Comparison of ENCODE assay signal across 1 cellular context in the genomic region with DNA sequence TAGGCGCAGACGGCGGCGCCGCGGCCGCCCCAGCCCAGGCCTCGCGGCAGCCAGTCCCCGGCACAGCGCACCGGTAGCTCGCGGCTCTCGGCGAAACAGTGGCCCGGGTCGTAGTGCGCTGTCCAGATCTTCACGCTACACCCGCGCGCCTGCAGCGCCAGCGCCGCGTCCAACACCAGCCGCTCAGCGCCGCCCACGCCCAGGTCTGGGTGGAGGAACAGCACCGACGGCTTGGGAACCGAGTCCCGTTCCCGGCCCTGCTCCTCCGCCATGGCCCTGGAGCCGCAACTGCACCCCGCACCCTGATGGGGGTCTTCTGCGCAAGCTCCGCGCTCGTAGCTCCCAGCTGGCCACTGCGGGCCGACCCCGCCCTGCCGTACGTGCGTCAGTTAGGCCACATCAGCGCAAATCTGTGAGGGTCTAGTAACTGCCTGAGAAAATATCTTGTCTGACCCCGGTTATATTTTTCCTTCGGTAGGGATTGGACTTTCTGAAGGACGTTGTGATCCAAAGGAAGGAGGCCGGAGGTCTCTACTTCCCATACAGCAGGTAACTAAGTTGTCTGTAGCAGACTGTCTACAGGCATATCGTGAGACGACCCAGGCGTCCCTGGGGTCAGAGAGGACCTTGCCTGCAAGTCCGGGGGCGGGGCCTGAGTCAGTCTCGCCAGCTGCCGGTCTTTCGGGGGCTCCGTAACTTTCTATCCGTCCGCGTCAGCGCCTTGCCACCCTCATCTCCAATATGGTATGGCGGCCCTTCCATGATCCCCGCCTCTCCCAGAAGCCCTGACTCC.
A peak's percentile ranks its signal among the peaks of the same experiment; 100 is the strongest.
TF ChIP-seq lines count a peak whose summit lies in the region.

A gene with protein sequence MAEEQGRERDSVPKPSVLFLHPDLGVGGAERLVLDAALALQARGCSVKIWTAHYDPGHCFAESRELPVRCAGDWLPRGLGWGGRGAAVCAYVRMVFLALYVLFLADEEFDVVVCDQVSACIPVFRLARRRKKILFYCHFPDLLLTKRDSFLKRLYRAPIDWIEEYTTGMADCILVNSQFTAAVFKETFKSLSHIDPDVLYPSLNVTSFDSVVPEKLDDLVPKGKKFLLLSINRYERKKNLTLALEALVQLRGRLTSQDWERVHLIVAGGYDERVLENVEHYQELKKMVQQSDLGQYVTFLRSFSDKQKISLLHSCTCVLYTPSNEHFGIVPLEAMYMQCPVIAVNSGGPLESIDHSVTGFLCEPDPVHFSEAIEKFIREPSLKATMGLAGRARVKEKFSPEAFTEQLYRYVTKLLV (minus strand): TSS at position 320 of the 793 bp plus-strand sequence. CDS start 48 bp downstream, at position 272.
A gene (plus strand): TSS at position 660 of the 793 bp plus-strand sequence. CDS start 82 bp downstream, at position 742.

TF ChIP-seq in HepG2, 621 proteins besides CTCF, POLR2A, EP300 and RAD21 (continued from another document and continues in another):
- TF ChIP-seq, protein P1, sequence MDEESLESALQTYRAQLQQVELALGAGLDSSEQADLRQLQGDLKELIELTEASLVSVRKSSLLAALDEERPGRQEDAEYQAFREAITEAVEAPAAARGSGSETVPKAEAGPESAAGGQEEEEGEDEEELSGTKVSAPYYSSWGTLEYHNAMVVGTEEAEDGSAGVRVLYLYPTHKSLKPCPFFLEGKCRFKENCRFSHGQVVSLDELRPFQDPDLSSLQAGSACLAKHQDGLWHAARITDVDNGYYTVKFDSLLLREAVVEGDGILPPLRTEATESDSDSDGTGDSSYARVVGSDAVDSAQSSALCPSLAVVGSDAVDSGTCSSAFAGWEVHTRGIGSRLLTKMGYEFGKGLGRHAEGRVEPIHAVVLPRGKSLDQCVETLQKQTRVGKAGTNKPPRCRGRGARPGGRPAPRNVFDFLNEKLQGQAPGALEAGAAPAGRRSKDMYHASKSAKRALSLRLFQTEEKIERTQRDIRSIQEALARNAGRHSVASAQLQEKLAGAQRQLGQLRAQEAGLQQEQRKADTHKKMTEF (CRISPR knock-in tag; IDR thresholded peaks at IDR 0.05), result peak; percentile 41; the same call in 1 of the 2 replicates
- TF ChIP-seq ZNF484 (CRISPR knock-in tag; IDR thresholded peaks at IDR 0.05; ENCODE audit: borderline replicate concordance, low read depth), result no peak
- no peak for TF ChIP-seq GPN1 (CRISPR knock-in tag; IDR thresholded peaks at IDR 0.05; ENCODE audit: borderline replicate concordance)
- no peak; the same call in 1 of the 2 replicates for TF ChIP-seq ZNF678 (CRISPR knock-in tag; IDR thresholded peaks at IDR 0.05)
- TF ChIP-seq, protein P2, sequence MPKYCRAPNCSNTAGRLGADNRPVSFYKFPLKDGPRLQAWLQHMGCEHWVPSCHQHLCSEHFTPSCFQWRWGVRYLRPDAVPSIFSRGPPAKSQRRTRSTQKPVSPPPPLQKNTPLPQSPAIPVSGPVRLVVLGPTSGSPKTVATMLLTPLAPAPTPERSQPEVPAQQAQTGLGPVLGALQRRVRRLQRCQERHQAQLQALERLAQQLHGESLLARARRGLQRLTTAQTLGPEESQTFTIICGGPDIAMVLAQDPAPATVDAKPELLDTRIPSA (CRISPR knock-in tag; IDR thresholded peaks at IDR 0.05; ENCODE audit: borderline replicate concordance), result peak; percentile 90
- TF ChIP-seq, protein P3, sequence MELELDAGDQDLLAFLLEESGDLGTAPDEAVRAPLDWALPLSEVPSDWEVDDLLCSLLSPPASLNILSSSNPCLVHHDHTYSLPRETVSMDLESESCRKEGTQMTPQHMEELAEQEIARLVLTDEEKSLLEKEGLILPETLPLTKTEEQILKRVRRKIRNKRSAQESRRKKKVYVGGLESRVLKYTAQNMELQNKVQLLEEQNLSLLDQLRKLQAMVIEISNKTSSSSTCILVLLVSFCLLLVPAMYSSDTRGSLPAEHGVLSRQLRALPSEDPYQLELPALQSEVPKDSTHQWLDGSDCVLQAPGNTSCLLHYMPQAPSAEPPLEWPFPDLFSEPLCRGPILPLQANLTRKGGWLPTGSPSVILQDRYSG (CRISPR knock-in tag; IDR thresholded peaks at IDR 0.05), result 0 out of 2 replicates have a peak, but pooled peaks have one; percentile 30
- no peak for TF ChIP-seq DNMT3B (CRISPR knock-in tag; conservative IDR thresholded peaks at IDR 0.05)
- peak; percentile 5; the same call in 1 of the 2 replicates for TF ChIP-seq SIN3A (IDR thresholded peaks at IDR 0.05; ENCODE audit: borderline replicate concordance, low read depth, low read length)
- TF ChIP-seq, protein P4, sequence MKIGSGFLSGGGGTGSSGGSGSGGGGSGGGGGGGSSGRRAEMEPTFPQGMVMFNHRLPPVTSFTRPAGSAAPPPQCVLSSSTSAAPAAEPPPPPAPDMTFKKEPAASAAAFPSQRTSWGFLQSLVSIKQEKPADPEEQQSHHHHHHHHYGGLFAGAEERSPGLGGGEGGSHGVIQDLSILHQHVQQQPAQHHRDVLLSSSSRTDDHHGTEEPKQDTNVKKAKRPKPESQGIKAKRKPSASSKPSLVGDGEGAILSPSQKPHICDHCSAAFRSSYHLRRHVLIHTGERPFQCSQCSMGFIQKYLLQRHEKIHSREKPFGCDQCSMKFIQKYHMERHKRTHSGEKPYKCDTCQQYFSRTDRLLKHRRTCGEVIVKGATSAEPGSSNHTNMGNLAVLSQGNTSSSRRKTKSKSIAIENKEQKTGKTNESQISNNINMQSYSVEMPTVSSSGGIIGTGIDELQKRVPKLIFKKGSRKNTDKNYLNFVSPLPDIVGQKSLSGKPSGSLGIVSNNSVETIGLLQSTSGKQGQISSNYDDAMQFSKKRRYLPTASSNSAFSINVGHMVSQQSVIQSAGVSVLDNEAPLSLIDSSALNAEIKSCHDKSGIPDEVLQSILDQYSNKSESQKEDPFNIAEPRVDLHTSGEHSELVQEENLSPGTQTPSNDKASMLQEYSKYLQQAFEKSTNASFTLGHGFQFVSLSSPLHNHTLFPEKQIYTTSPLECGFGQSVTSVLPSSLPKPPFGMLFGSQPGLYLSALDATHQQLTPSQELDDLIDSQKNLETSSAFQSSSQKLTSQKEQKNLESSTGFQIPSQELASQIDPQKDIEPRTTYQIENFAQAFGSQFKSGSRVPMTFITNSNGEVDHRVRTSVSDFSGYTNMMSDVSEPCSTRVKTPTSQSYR (CRISPR knock-in tag; IDR thresholded peaks at IDR 0.05; ENCODE audit: borderline replicate concordance), result no peak
- TF ChIP-seq, protein P5, sequence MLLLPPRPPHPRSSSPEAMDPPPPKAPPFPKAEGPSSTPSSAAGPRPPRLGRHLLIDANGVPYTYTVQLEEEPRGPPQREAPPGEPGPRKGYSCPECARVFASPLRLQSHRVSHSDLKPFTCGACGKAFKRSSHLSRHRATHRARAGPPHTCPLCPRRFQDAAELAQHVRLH (CRISPR knock-in tag; IDR thresholded peaks at IDR 0.05; ENCODE audit: borderline replicate concordance, low read depth), result peak; percentile 23; the same call in 1 of the 2 replicates
- TF ChIP-seq HMG20B (CRISPR knock-in tag; conservative IDR thresholded peaks at IDR 0.05), result no peak
- TF ChIP-seq ZNF20 (CRISPR knock-in tag; IDR thresholded peaks at IDR 0.05), result no peak
- TF ChIP-seq ZNF207 (IDR thresholded peaks at IDR 0.05; ENCODE audit: borderline replicate concordance), result no peak
- TF ChIP-seq, protein P6, sequence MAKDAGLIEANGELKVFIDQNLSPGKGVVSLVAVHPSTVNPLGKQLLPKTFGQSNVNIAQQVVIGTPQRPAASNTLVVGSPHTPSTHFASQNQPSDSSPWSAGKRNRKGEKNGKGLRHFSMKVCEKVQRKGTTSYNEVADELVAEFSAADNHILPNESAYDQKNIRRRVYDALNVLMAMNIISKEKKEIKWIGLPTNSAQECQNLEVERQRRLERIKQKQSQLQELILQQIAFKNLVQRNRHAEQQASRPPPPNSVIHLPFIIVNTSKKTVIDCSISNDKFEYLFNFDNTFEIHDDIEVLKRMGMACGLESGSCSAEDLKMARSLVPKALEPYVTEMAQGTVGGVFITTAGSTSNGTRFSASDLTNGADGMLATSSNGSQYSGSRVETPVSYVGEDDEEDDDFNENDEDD (CRISPR knock-in tag; IDR thresholded peaks at IDR 0.05; ENCODE audit: borderline replicate concordance), result no peak
- no peak for TF ChIP-seq ATM (IDR thresholded peaks at IDR 0.05; ENCODE audit: borderline replicate concordance)
- TF ChIP-seq, protein P7, sequence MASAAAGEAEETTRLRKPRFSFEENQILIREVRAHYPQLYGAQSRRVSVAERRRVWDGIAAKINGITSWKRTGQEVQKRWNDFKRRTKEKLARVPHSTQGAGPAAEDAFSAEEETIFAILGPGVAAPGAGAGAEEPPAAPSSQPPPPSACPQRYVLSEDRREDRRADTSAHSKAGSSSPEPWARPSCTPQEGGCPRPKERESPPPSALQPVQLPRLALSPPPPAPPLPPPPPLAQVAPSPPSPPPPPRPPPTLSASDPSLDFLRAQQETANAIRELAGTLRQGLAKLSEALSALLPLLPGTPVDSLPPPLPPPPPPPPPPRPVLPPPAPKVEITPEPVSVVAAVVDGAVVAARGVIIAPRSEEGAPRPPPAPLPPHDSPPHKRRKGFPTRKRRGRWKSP (CRISPR knock-in tag; IDR thresholded peaks at IDR 0.05), result peak; percentile 71; the same call in 1 of the 2 replicates
- TF ChIP-seq HOXA5 (CRISPR knock-in tag; IDR thresholded peaks at IDR 0.05), result 0 out of 2 replicates have a peak, but pooled peaks have one; percentile 57
- TF ChIP-seq ARNT2 (CRISPR knock-in tag; IDR thresholded peaks at IDR 0.05; ENCODE audit: low read depth), result peak; percentile 77
- TF ChIP-seq AGO2 (optimal IDR thresholded peaks at IDR 0.05; ENCODE audit: low read depth, low read length), result peak; percentile 71
- TF ChIP-seq, protein P8, sequence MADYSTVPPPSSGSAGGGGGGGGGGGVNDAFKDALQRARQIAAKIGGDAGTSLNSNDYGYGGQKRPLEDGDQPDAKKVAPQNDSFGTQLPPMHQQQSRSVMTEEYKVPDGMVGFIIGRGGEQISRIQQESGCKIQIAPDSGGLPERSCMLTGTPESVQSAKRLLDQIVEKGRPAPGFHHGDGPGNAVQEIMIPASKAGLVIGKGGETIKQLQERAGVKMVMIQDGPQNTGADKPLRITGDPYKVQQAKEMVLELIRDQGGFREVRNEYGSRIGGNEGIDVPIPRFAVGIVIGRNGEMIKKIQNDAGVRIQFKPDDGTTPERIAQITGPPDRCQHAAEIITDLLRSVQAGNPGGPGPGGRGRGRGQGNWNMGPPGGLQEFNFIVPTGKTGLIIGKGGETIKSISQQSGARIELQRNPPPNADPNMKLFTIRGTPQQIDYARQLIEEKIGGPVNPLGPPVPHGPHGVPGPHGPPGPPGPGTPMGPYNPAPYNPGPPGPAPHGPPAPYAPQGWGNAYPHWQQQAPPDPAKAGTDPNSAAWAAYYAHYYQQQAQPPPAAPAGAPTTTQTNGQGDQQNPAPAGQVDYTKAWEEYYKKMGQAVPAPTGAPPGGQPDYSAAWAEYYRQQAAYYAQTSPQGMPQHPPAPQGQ (CRISPR knock-in tag; IDR thresholded peaks at IDR 0.05; ENCODE audit: borderline replicate concordance), result no peak
- no peak for TF ChIP-seq SYNCRIP (IDR thresholded peaks at IDR 0.05; ENCODE audit: insufficient read depth, low read depth, low read length)
- peak; percentile 47; the same call in 1 of the 2 replicates for TF ChIP-seq SAFB2 (CRISPR knock-in tag; IDR thresholded peaks at IDR 0.05; ENCODE audit: borderline replicate concordance, low read depth)
- no peak for TF ChIP-seq ZNF12 (CRISPR knock-in tag; IDR thresholded peaks at IDR 0.05)
- TF ChIP-seq CHCHD3 (CRISPR knock-in tag; IDR thresholded peaks at IDR 0.05), result peak; percentile 83; the same call in 1 of the 2 replicates
- TF ChIP-seq ZNF7 (CRISPR knock-in tag; IDR thresholded peaks at IDR 0.05), result no peak
- no peak; the same call in 1 of the 2 replicates for TF ChIP-seq ZNF556 (CRISPR knock-in tag; IDR thresholded peaks at IDR 0.05; ENCODE audit: borderline replicate concordance)
- no peak for TF ChIP-seq NFIB (CRISPR knock-in tag; IDR thresholded peaks at IDR 0.05; ENCODE audit: borderline replicate concordance)
- no peak; the same call in 1 of the 2 replicates for TF ChIP-seq FOXA3 (CRISPR knock-in tag; IDR thresholded peaks at IDR 0.05)
- no peak for TF ChIP-seq SP1 (IDR thresholded peaks at IDR 0.05)
- TF ChIP-seq SP1 (CRISPR knock-in tag; IDR thresholded peaks at IDR 0.05), result no peak; the same call in 1 of the 2 replicates
- no peak for TF ChIP-seq IKZF1 (IDR thresholded peaks at IDR 0.05)
- TF ChIP-seq XBP1 (CRISPR knock-in tag; IDR thresholded peaks at IDR 0.05), result peak; percentile 99
- peak; percentile 66; the same call in 1 of the 2 replicates for TF ChIP-seq ZIK1 (CRISPR knock-in tag; IDR thresholded peaks at IDR 0.05; ENCODE audit: borderline replicate concordance, low read depth)
- no peak for TF ChIP-seq ZNF674 (CRISPR knock-in tag; IDR thresholded peaks at IDR 0.05; ENCODE audit: low read depth)
- no peak for TF ChIP-seq TSC22D2 (CRISPR knock-in tag; IDR thresholded peaks at IDR 0.05; ENCODE audit: borderline replicate concordance)
- TF ChIP-seq, protein P9, sequence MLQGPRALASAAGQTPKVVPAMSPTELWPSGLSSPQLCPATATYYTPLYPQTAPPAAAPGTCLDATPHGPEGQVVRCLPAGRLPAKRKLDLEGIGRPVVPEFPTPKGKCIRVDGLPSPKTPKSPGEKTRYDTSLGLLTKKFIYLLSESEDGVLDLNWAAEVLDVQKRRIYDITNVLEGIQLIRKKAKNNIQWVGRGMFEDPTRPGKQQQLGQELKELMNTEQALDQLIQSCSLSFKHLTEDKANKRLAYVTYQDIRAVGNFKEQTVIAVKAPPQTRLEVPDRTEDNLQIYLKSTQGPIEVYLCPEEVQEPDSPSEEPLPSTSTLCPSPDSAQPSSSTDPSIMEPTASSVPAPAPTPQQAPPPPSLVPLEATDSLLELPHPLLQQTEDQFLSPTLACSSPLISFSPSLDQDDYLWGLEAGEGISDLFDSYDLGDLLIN (CRISPR knock-in tag; IDR thresholded peaks at IDR 0.05; ENCODE audit: borderline replicate concordance), result no peak; the same call in 1 of the 2 replicates
- TF ChIP-seq PAF1 (CRISPR knock-in tag; IDR thresholded peaks at IDR 0.05), result no peak
- TF ChIP-seq ZNF335 (CRISPR knock-in tag; IDR thresholded peaks at IDR 0.05), result peak; percentile 100
- TF ChIP-seq, protein P10, sequence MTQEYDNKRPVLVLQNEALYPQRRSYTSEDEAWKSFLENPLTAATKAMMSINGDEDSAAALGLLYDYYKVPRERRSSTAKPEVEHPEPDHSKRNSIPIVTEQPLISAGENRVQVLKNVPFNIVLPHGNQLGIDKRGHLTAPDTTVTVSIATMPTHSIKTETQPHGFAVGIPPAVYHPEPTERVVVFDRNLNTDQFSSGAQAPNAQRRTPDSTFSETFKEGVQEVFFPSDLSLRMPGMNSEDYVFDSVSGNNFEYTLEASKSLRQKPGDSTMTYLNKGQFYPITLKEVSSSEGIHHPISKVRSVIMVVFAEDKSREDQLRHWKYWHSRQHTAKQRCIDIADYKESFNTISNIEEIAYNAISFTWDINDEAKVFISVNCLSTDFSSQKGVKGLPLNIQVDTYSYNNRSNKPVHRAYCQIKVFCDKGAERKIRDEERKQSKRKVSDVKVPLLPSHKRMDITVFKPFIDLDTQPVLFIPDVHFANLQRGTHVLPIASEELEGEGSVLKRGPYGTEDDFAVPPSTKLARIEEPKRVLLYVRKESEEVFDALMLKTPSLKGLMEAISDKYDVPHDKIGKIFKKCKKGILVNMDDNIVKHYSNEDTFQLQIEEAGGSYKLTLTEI (CRISPR knock-in tag; conservative IDR thresholded peaks at IDR 0.05), result no peak
- TF ChIP-seq TBP (CRISPR knock-in tag; IDR thresholded peaks at IDR 0.05), result no peak
- no peak for TF ChIP-seq ZNF644 (CRISPR knock-in tag; IDR thresholded peaks at IDR 0.05; ENCODE audit: low read depth)
- TF ChIP-seq ATRX (CRISPR knock-in tag; IDR thresholded peaks at IDR 0.05; ENCODE audit: borderline replicate concordance), result no peak
- no peak; the same call in 1 of the 2 replicates for TF ChIP-seq MXD4 (CRISPR knock-in tag; IDR thresholded peaks at IDR 0.05)
- TF ChIP-seq EED (CRISPR knock-in tag; IDR thresholded peaks at IDR 0.05), result peak; percentile 75
